In the genomic region with DNA sequence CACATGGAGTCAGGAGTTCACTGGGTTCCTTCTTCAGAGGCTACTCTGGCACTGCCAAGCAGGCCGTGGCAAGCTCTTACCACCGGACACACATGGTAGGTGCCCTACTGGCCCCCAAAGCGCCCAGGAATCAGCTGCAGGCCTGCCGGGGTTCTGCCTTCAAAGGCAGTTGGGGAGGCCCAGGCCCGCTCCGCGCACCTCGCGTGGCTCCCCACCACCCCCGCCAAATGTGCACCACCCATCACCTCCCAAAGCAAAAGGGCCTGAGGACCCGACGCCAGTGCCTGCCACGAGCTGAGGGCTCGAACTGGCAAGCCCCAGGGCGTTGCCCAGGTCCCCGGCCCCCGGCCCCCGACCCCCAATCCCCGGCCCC, we compare ENCODE assay signal across 8 cellular contexts. TPM values are rescaled to one million over a fixed set of nuclear protein-coding genes. Genes with fewer than 3 reads are reported as not detected.
DNase-seq lines count a peak whose midpoint lies in the region; ATAC-seq and TF ChIP-seq lines count a peak whose summit lies in the region.

No MANE protein-coding gene starts in this region.

- peaks cover 14% of the 10 kb centered on the region for H3K4me1 Mint-ChIP-seq in activated B cell treated with CpG ODN at 0.5 μM for 24 hours

- no peak for TF ChIP-seq EP300 in ovary (IDR thresholded peaks at IDR 0.05)

- H3K4me3 ChIP-seq in ovary, result peak overlapping the region; percentile 92

- H3K36me3 ChIP-seq in ovary, result no peaks in the 10 kb centered on the region

- TF ChIP-seq CTCF in activated B cell treated with CpG ODN at 0.5 μM for 24 hours (IDR thresholded peaks at IDR 0.05) (no peak), ovary (IDR thresholded peaks at IDR 0.05) (no peak)

- no peaks in the 10 kb centered on the region for H3K9me3 Mint-ChIP-seq in activated B cell treated with CpG ODN at 0.5 μM for 24 hours

- no peaks in the 10 kb centered on the region for H3K9me3 ChIP-seq in ovary

- no peak for ATAC-seq in activated B cell treated with CpG ODN at 0.5 μM for 24 hours (ENCODE audit: low read depth)
- peak; percentile 33 for ATAC-seq in esophagus mucosa

- H3K4me3 Mint-ChIP-seq in activated B cell treated with CpG ODN at 0.5 μM for 24 hours, result peak overlapping the region; percentile 73

- CTCF ChIA-PET in activated B cell treated with CpG ODN at 0.5 μM for 24 hours (lab: Charles Lee), result no interaction called here

- no peak for TF ChIP-seq POLR2A in ovary (IDR thresholded peaks at IDR 0.05)

- H3K4me1 ChIP-seq in ovary (ENCODE audit: insufficient read depth), result peaks cover 8% of the 10 kb centered on the region

- no peak overlapping the region for H3K27ac Mint-ChIP-seq in activated B cell treated with CpG ODN at 0.5 μM for 24 hours

- WGBS in ovary, 3 donors, result 8 to 17% (median 13%) methylated on average over 16 to 19 of the region's 19 CpGs

- no peaks in the 10 kb centered on the region for H3K27me3 Mint-ChIP-seq in activated B cell treated with CpG ODN at 0.5 μM for 24 hours

- POLR2A ChIA-PET in activated B cell treated with CpG ODN at 0.5 μM for 24 hours (lab: Charles Lee), result interaction anchor here (0.6 kb wide), 1 partner anchor 1937 kb away, joined by 3 read pairs; no protein-coding TSS in a partner anchor

- no peaks in the 10 kb centered on the region for H3K27me3 ChIP-seq in ovary

- intact Hi-C loops in activated B cell treated with CpG ODN at 0.5 μM for 24 hours (cut with micrococcal nuclease) (loop anchor here (5.0 to 10.0 kb wide), 2 partner anchors 300 to 1232 kb away; a partner anchor contains a TSS), ovary (cut with DNase I) (loop anchor here in 2 of 4 donors (10.0 kb wide), 2 partner anchors 110 to 120 kb away; no protein-coding TSS in a partner anchor)

- DNase-seq in ELF-1 (ENCODE audit: low read depth, low spot score), result peak; percentile 8
- peak; percentile 23 for DNase-seq in activated B cell treated with CpG ODN at 0.5 μM for 24 hours
- peak in 2 of 5 donors; percentile 52 to 66 for DNase-seq in ovary
- DNase-seq in NCI-H1105 (lab: John Stamatoyannopoulos, UW), result no peak
- DNase-seq in NCI-H2227 treated with DMSO at 0.1 percent for 48 hours (lab: John Stamatoyannopoulos, UW), result no peak
- no peak for DNase-seq in Ammon's horn (ENCODE audit: low spot score)
- DNase-seq in hippocampal formation (lab: John Stamatoyannopoulos, UW), result no peak

- H3K36me3 Mint-ChIP-seq in activated B cell treated with CpG ODN at 0.5 μM for 24 hours (ENCODE audit: low read depth), result no peaks in the 10 kb centered on the region

- H3K27ac ChIP-seq in ovary, result peak overlapping the region; percentile 69 to 79

RNA-seq across cellular contexts. Expression of a gene that starts 0.7 kb away (rescaled TPM):
- 2.6 and 2.7 TPM in 2 replicates for total RNA-seq in activated B cell treated with CpG ODN at 0.5 μM for 24 hours
- 4.7 TPM for total RNA-seq in esophagus mucosa
- 10 to 100 TPM; 26.7 to 51.7 (median 43.7) TPM for total RNA-seq in ovary
- polyA plus RNA-seq in ovary, result 10 to 100 TPM; 12.0 to 24.0 TPM

Comparison
In these comparisons a context has a peak if more than half of its experiments do, and no peak if none do; other contexts are left out.
1. DNase-seq: peak in ELF-1 (single experiment) and activated B cell treated with CpG ODN at 0.5 μM for 24 hours (single experiment); none in NCI-H1105 (single experiment), NCI-H2227 treated with DMSO at 0.1 percent for 48 hours (single experiment), Ammon's horn (single experiment) and hippocampal formation (0 of 2).